ENCODE assay signal across 1 cellular context in genomic region chr3:126351086-126351770, GRCh38.
TF ChIP-seq lines count a peak whose summit lies in the region.

No MANE protein-coding gene starts in this region.

TF ChIP-seq in H1, 55 proteins besides CTCF, POLR2A, EP300 and RAD21 (continued from another document):
- TF ChIP-seq TAF7 (optimal IDR thresholded peaks at IDR 0.05; ENCODE audit: borderline replicate concordance, low read depth, low read length) (no peak), EGR1 (IDR thresholded peaks at IDR 0.05; ENCODE audit: borderline replicate concordance, low read depth, low read length) (no peak), SIX5 (IDR thresholded peaks at IDR 0.05; ENCODE audit: low read depth, low read length) (no peak), CHD7 (IDR thresholded peaks at IDR 0.05; ENCODE audit: insufficient replicate concordance, low read length) (no peak), MAX (IDR thresholded peaks at IDR 0.05) (no peak), MAFK (IDR thresholded peaks at IDR 0.05; ENCODE audit: low read depth, low read length) (no peak)
